ENCODE assay signal across 6 cellular contexts in the genomic region with DNA sequence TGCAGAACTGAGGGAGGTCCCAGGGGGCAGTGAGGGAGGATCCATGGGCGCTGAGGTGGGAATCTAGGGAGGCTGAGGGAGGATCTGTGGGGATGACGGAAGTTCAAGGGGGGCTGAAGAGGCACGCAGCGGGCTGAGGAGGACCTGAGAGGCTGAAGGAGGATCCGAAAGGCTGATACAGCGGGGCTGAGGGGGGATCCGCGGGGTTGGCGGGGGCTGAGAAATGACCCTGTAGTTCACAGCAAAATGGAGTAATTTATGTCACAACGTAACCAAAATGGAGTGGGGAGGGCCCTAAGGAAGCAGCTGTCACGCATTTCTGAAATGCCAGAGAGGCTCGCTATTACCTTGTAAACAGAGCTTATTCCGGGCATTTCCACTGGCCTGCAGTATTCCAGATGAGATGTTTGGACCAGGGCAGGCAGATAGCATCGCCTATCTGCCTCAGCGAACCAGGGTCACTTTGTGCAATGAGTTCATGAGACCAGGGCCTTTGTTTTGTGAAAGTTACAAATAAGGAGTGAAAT. TPM values are rescaled to one million over a fixed set of nuclear protein-coding genes. Genes with fewer than 3 reads are reported as not detected.
DNase-seq lines count a peak whose midpoint lies in the region; ATAC-seq and TF ChIP-seq lines count a peak whose summit lies in the region.

No MANE protein-coding gene starts in this region.

- peaks cover 4 to 20% of the 10 kb centered on the region in 2 experiments; a peak in 3 of 4 replicates for H3K4me1 ChIP-seq in SK-N-SH (ENCODE audit: control insufficient read depth in 1 of 2, insufficient read depth in 2 of 2, low read depth in 1 of 2, low read length in 1 of 2)

- peak; percentile 13 for DNase-seq in GM13977 (ENCODE audit: low spot score)
- DNase-seq in SK-N-SH, result no peak
- DNase-seq in kidney epithelial cell (ENCODE audit: low read depth), result no peak
- no peak for DNase-seq in KG1 (lab: John Stamatoyannopoulos, UW)

- 12% methylated on average over 15 of the region's 15 CpGs for WGBS in SK-N-SH (ENCODE audit: low lambda C conversion rate)

- H3F3A ChIP-seq in SK-N-SH (replicated peaks; ENCODE audit: insufficient read depth), result no peaks in the 10 kb centered on the region

- CTCF ChIA-PET in SK-N-SH (lab: Yijun Ruan, JAX), result interaction anchor here (0.7 to 5.6 kb wide), 5 partner anchors 20 to 69 kb away, joined by 3 to 31 read pairs (median 4); no protein-coding TSS in a partner anchor

- no peaks in the 10 kb centered on the region for H4K20me1 ChIP-seq in SK-N-SH (ENCODE audit: insufficient read depth)

- no peak for TF ChIP-seq EP300 in SK-N-SH (IDR thresholded peaks at IDR 0.05; ENCODE audit: borderline replicate concordance in 1 of 2, low read depth in 1 of 2, low read length in 1 of 2)

- H3K4me3 ChIP-seq in SK-N-SH (ENCODE audit: low read depth in 2 of 2, low read length in 1 of 2) (peak overlapping the region; percentile 100), kidney epithelial cell (ENCODE audit: low read depth, low read length) (peak overlapping the region; percentile 72)

- peak overlapping the region; percentile 93 for H3K9ac ChIP-seq in SK-N-SH

- no peak for TF ChIP-seq RAD21 in SK-N-SH (IDR thresholded peaks at IDR 0.05; ENCODE audit: low read length)

- H3K9me2 ChIP-seq in SK-N-SH, result no peaks in the 10 kb centered on the region

- H3K36me3 ChIP-seq in SK-N-SH (replicated peaks in 1 of 2; ENCODE audit: control insufficient read depth in 1 of 2, insufficient read depth in 2 of 2, low read length in 1 of 2), result peaks cover 6 to 23% of the 10 kb centered on the region in 2 experiments
- no peaks in the 10 kb centered on the region for H3K36me3 ChIP-seq in kidney epithelial cell (ENCODE audit: control insufficient read depth, insufficient read depth, low read length)

- in situ Hi-C loops in GM13977 (cut with MboI; ENCODE audit: low pct_unique_long_range_greater_than_20kb, low sequenced_read_pairs, unreplicated experiment), result no loop called here

- ATAC-seq in GM21447 (IDR thresholded peaks at IDR 0.05; ENCODE audit: unreplicated experiment), result no peak
- ATAC-seq in GM21529 (IDR thresholded peaks at IDR 0.05; ENCODE audit: unreplicated experiment), result no peak

- H3K27me3 ChIP-seq in SK-N-SH (ENCODE audit: insufficient read depth) (no peaks in the 10 kb centered on the region), kidney epithelial cell (ENCODE audit: control insufficient read depth, insufficient read depth, low read length) (no peaks in the 10 kb centered on the region)

- H3K9me3 ChIP-seq in SK-N-SH, result no peaks in the 10 kb centered on the region

- H3K79me2 ChIP-seq in SK-N-SH (ENCODE audit: insufficient read depth), result peaks cover 18% of the 10 kb centered on the region; the same call in 1 of the 2 replicates

- TF ChIP-seq CTCF in GM13977 (IDR thresholded peaks at IDR 0.05; ENCODE audit: extremely low read depth, insufficient read depth, missing control alignments) (no peak), SK-N-SH (IDR thresholded peaks at IDR 0.05) (no peak), kidney epithelial cell (IDR thresholded peaks at IDR 0.05; ENCODE audit: insufficient read depth, low read length, poor library complexity, severe bottlenecking) (no peak)

- POLR2A ChIA-PET in SK-N-SH (lab: Yijun Ruan, JAX), result interaction anchor here (0.6 to 1.4 kb wide), 2 partner anchors 41 to 297 kb away, joined by 3 to 8 read pairs; partner anchors contain the start of gene TRIM11

- H3K4me2 ChIP-seq in SK-N-SH, result peak overlapping the region; percentile 89

- peak overlapping the region; percentile 40 to 49; a peak in 2 of 4 replicates for H3K27ac ChIP-seq in SK-N-SH (ENCODE audit: low read depth in 2 of 2, low read length in 1 of 2)

- H2AFZ ChIP-seq in SK-N-SH (ENCODE audit: low read depth), result peak overlapping the region; percentile 91

TF ChIP-seq in SK-N-SH, 30 proteins besides CTCF, POLR2A, EP300 and RAD21:
- TF ChIP-seq MXI1 (IDR thresholded peaks at IDR 0.05; ENCODE audit: low read depth, low read length) (no peak), GATA2 (CRISPR knock-in tag; IDR thresholded peaks at IDR 0.05) (peak; percentile 32; the same call in 1 of the 2 replicates), NFIC (IDR thresholded peaks at IDR 0.05; ENCODE audit: borderline replicate concordance) (no peak), SIN3A (IDR thresholded peaks at IDR 0.05; ENCODE audit: borderline replicate concordance, low read depth, low read length) (peak; percentile 30; the same call in 1 of the 2 replicates)

RNA-seq across cellular contexts. Expression of gene MRPL55, which starts 0.9 kb away (rescaled TPM):
- 70.3 and 75.3 TPM in 2 replicates for polyA plus RNA-seq in SK-N-SH (2012; rRNA removed)
- polyA plus RNA-seq in SK-N-SH (2012; cell fraction: cytosol; rRNA removed), result 27.2 and 49.1 TPM in 2 replicates
- polyA plus RNA-seq in SK-N-SH (2012; cell fraction: nucleus; rRNA removed), result 185 and 306 TPM in 2 replicates
- total RNA-seq in kidney epithelial cell, result 68.7 and 73.5 TPM in 2 replicates

RNA-seq across cellular contexts. Expression of gene C1orf35, which starts 6.9 kb away (rescaled TPM):
- polyA plus RNA-seq in SK-N-SH (2012; rRNA removed), result 28.6 and 42.9 TPM in 2 replicates
- 17.8 and 24.9 TPM in 2 replicates for polyA plus RNA-seq in SK-N-SH (2012; cell fraction: cytosol; rRNA removed)
- 107 and 195 TPM in 2 replicates for polyA plus RNA-seq in SK-N-SH (2012; cell fraction: nucleus; rRNA removed)
- 16.5 and 20.1 TPM in 2 replicates for total RNA-seq in kidney epithelial cell

RNA-seq across cellular contexts. Expression of gene ARF1, which starts 27.5 kb away (rescaled TPM):
- 659 and 713 TPM in 2 replicates for polyA plus RNA-seq in SK-N-SH (2012; rRNA removed)
- polyA plus RNA-seq in SK-N-SH (2012; cell fraction: cytosol; rRNA removed), result 317 and 453 TPM in 2 replicates
- 442 and 463 TPM in 2 replicates for polyA plus RNA-seq in SK-N-SH (2012; cell fraction: nucleus; rRNA removed)
- total RNA-seq in kidney epithelial cell, result 479 and 548 TPM in 2 replicates

RNA-seq across cellular contexts. Expression of gene GUK1, which starts 30.1 kb away (rescaled TPM):
- 717 and 742 TPM in 2 replicates for polyA plus RNA-seq in SK-N-SH (2012; rRNA removed)
- 457 and 681 TPM in 2 replicates for polyA plus RNA-seq in SK-N-SH (2012; cell fraction: cytosol; rRNA removed)
- polyA plus RNA-seq in SK-N-SH (2012; cell fraction: nucleus; rRNA removed), result 521 and 537 TPM in 2 replicates
- total RNA-seq in kidney epithelial cell, result 302 and 377 TPM in 2 replicates

RNA-seq across cellular contexts. Expression of gene GJC2, which starts 39.7 kb away (rescaled TPM):
- polyA plus RNA-seq in SK-N-SH (2012; rRNA removed), result 0.92 and 0.97 TPM in 2 replicates
- 0.50 and 0.69 TPM in 2 replicates for polyA plus RNA-seq in SK-N-SH (2012; cell fraction: cytosol; rRNA removed)
- polyA plus RNA-seq in SK-N-SH (2012; cell fraction: nucleus; rRNA removed), result 2.1 and 2.9 TPM in 2 replicates
- 0.21 and 0.38 TPM in 2 replicates for total RNA-seq in kidney epithelial cell
